In the genomic region with DNA sequence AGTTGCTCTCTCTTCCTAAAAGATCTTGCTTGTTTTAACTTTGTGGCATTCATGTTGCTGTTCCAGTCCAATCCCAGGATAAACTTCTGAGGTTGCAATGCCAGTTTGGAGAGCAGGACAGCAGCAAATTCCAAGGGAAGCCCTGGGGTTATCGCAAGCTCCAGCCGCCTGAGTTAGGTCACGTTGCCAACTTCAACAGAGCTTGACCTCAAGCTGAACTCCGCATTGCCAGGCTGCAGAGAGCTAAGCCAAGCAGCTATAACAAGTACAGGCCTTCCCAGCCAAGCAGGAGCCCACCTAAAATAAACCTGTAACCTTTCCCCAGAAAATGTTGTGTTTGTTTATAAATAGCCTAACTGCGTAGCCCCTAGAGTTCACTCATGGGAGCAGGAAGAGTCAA, we compare ENCODE assay signal across 16 cellular contexts.
A peak's percentile ranks its signal among the peaks of the same experiment; 100 is the strongest.
DNase-seq lines count a peak whose midpoint lies in the region; ATAC-seq, FAIRE-seq and TF ChIP-seq lines count a peak whose summit lies in the region.
"Had no signal": no experiment of that assay in that cellular context is flagged by ENCODE, and none has a peak within 500 bp of the region (broad histone marks: within the 10 kb centered on the region; RNA-seq: fewer than 3 reads in every experiment).

No MANE protein-coding gene starts in this region.

- H3K4me1 Mint-ChIP-seq in osteocyte (ENCODE audit: unreplicated experiment) = peaks cover 9% of the 10 kb centered on the region
- H3K4me1 Mint-ChIP-seq in CD4-positive, alpha-beta memory T cell = no peaks in the 10 kb centered on the region

- in situ Hi-C loops in ACHN (cut with HindIII; ENCODE audit: low pct_ligation_motif_present, low pct_unique_long_range_greater_than_20kb, low sequenced_read_pairs) = no loop called here

- H3K36me3 ChIP-seq in hepatocyte (replicated peaks; ENCODE audit: insufficient read depth, low read depth) (no peaks in the 10 kb centered on the region), pancreas (no peaks in the 10 kb centered on the region), PC-3 (ENCODE audit: low read depth, low read length) (no peaks in the 10 kb centered on the region)
- H3K36me3 ChIP-seq in CD4-positive, alpha-beta memory T cell (ENCODE audit: insufficient read depth, low read length) = no peaks in the 10 kb centered on the region

- H3K9me3 ChIP-seq in hepatocyte (ENCODE audit: low read depth) (no peaks in the 10 kb centered on the region), pancreas (no peaks in the 10 kb centered on the region), PC-3 (ENCODE audit: low read length) (no peaks in the 10 kb centered on the region)
- no peaks in the 10 kb centered on the region for H3K9me3 ChIP-seq in CD4-positive, alpha-beta memory T cell (ENCODE audit: control insufficient read depth in 1 of 2, low read length in 2 of 2)

- no TSS peak for BruUV-seq in PC-3 (replicated peaks; lab: Mats Ljungman, UMichigan)

- WGBS in hepatocyte (ENCODE audit: low lambda C conversion rate, missing lambda C conversion rate) = 23% methylated on average over 5 of the region's 5 CpGs
- WGBS in pancreas, 2 donors = 30 to 35% methylated on average over 5 of the region's 5 CpGs

- H3K27me3 Mint-ChIP-seq in osteocyte (ENCODE audit: unreplicated experiment) = no peaks in the 10 kb centered on the region
- H3K27me3 Mint-ChIP-seq in CD4-positive, alpha-beta memory T cell = peaks cover 3 to 8% of the 10 kb centered on the region in 2 donors

- no peak overlapping the region for H3K9ac ChIP-seq in PC-3 (ENCODE audit: low read length)

- H3K4me1 ChIP-seq in hepatocyte (ENCODE audit: insufficient read depth) (peaks cover 5% of the 10 kb centered on the region), pancreas (no peaks in the 10 kb centered on the region), PC-3 (ENCODE audit: insufficient read depth, low read length) (no peaks in the 10 kb centered on the region; the same call in 1 of the 2 replicates)
- H3K4me1 ChIP-seq in CD4-positive, alpha-beta memory T cell (ENCODE audit: insufficient read depth, low read length) = no peaks in the 10 kb centered on the region

- no peak overlapping the region for H3K27ac ChIP-seq in hepatocyte
- no peak overlapping the region for H3K27ac ChIP-seq in pancreas
- H3K27ac ChIP-seq in PC-3 (ENCODE audit: low read length) = no peak overlapping the region
- no peak overlapping the region for H3K27ac ChIP-seq in CD4-positive, alpha-beta memory T cell (ENCODE audit: low read depth, low read length)

- no peaks in the 10 kb centered on the region for H3F3A ChIP-seq in PC-3 (ENCODE audit: low read length, unreplicated experiment)

- H3K9me2 ChIP-seq in hepatocyte (replicated peaks; ENCODE audit: insufficient read depth) (no peaks in the 10 kb centered on the region), PC-3 (replicated peaks; ENCODE audit: low read length) (no peaks in the 10 kb centered on the region)

- H3K4me3 Mint-ChIP-seq in osteocyte (ENCODE audit: unreplicated experiment) = no peak overlapping the region
- no peak overlapping the region for H3K4me3 Mint-ChIP-seq in CD4-positive, alpha-beta memory T cell
- H3K4me3 Mint-ChIP-seq: activated CD4-positive, alpha-beta memory T cell treated with anti-CD3 and anti-CD28 coated beads for 36 hours had no signal

- H3K4me3 ChIP-seq in hepatocyte (no peak overlapping the region), pancreas (no peak overlapping the region), PC-3 (ENCODE audit: low read length) (no peak overlapping the region)
- no peak overlapping the region for H3K4me3 ChIP-seq in CD4-positive, alpha-beta memory T cell (ENCODE audit: low read length in 2 of 2)

- CTCF ChIA-PET in PC-3 (lab: Charles Lee) = no interaction called here
- CTCF ChIA-PET in CD4-positive, alpha-beta memory T cell (lab: Charles Lee; ENCODE audit: partially characterized antibody) = no interaction called here

- no peak for FAIRE-seq in pancreas (lab: Jason Lieb, UNC)
- FAIRE-seq: keratinocyte had no signal

- no peaks in the 10 kb centered on the region for H3K9me3 Mint-ChIP-seq in osteocyte (ENCODE audit: unreplicated experiment)
- peaks cover 0 to under 1% (median 0%) of the 10 kb centered on the region in 8 donors for H3K9me3 Mint-ChIP-seq in CD4-positive, alpha-beta memory T cell
- H3K9me3 Mint-ChIP-seq: activated CD4-positive, alpha-beta memory T cell treated with anti-CD3 and anti-CD28 coated beads for 36 hours; activated T-helper 2 cell treated with anti-CD3 and anti-CD28 coated beads, Interferon-gamma antibody, Interleukin-2, Interleukin-4, amounts not matched to agents 10 μg/mL and 5 μg/mL and 100 μg/mL, durations not matched to agents 14 hours and 24 hours and 36 hours had no signal

- no peak overlapping the region for H3K4me2 ChIP-seq in hepatocyte
- H3K4me2 ChIP-seq in PC-3 (ENCODE audit: low read length) = no peak overlapping the region

- no peak overlapping the region for H3K27ac Mint-ChIP-seq in osteocyte (ENCODE audit: unreplicated experiment)
- H3K27ac Mint-ChIP-seq in CD4-positive, alpha-beta memory T cell = no peak overlapping the region
- H3K27ac Mint-ChIP-seq: activated CD4-positive, alpha-beta memory T cell treated with anti-CD3 and anti-CD28 coated beads for 36 hours; activated T-helper 2 cell treated with anti-CD3 and anti-CD28 coated beads, Interferon-gamma antibody, Interleukin-2, Interleukin-4, amounts not matched to agents 10 μg/mL and 5 μg/mL and 100 μg/mL, durations not matched to agents 14 hours and 24 hours and 36 hours had no signal

- POLR2A ChIA-PET in PC-3 (lab: Charles Lee; ENCODE audit: unreplicated experiment) = no interaction called here
- POLR2A ChIA-PET in CD4-positive, alpha-beta memory T cell (lab: Charles Lee; ENCODE audit: partially characterized antibody) = no interaction called here

- H2AFZ ChIP-seq in hepatocyte = no peak overlapping the region
- H2AFZ ChIP-seq in PC-3 (ENCODE audit: low read length) = no peak overlapping the region

- peak; percentile 44 to 81 (median 70) for ATAC-seq in pancreas
- no peak for ATAC-seq in PC-3

- intact Hi-C loops in pancreas (cut with DNase I) (no loop called here), PC-3 (cut with micrococcal nuclease) (no loop called here)
- intact Hi-C loops in CD4-positive, alpha-beta memory T cell (cut with micrococcal nuclease) = no loop called here

- H3K79me2 ChIP-seq in hepatocyte = no peaks in the 10 kb centered on the region
- no peaks in the 10 kb centered on the region for H3K79me2 ChIP-seq in PC-3 (ENCODE audit: low read length)

- H4K20me1 ChIP-seq in hepatocyte (ENCODE audit: insufficient read depth, poor library complexity, severe bottlenecking) = no peaks in the 10 kb centered on the region
- no peaks in the 10 kb centered on the region for H4K20me1 ChIP-seq in PC-3 (ENCODE audit: low read length)

- DNase-seq in Daoy (ENCODE audit: low read depth) = peak; percentile 35
- DNase-seq in astrocyte of the hippocampus (ENCODE audit: low read depth, low spot score) = peak; percentile 76
- DNase-seq in hepatocyte (ENCODE audit: low spot score) = peak; percentile 30
- DNase-seq in pancreas = peak in 4 of 6 donors; percentile 12 to 37 (median 26)
- DNase-seq in osteocyte (ENCODE audit: extremely low spot score, unreplicated experiment) = no peak
- no peak for DNase-seq in PC-3
- DNase-seq in ACHN = no peak
- DNase-seq in CD4-positive, alpha-beta memory T cell = no peak
- DNase-seq: activated CD4-positive, alpha-beta memory T cell treated with anti-CD3 and anti-CD28 coated beads for 36 hours; DMS53; effector CD8-positive, alpha-beta T cell; NCI-H1694; SHP77; substantia nigra had no signal

- H3K27me3 ChIP-seq in hepatocyte (no peaks in the 10 kb centered on the region), pancreas (no peaks in the 10 kb centered on the region), PC-3 (ENCODE audit: low read length) (no peaks in the 10 kb centered on the region)
- H3K27me3 ChIP-seq in CD4-positive, alpha-beta memory T cell (ENCODE audit: insufficient read depth, low read length) = no peaks in the 10 kb centered on the region

- no peak for TF ChIP-seq CTCF in hepatocyte (IDR thresholded peaks at IDR 0.05; ENCODE audit: poor library complexity)
- no peak for TF ChIP-seq CTCF in pancreas (IDR thresholded peaks at IDR 0.05)
- no peak for TF ChIP-seq CTCF in osteocyte (IDR thresholded peaks at IDR 0.05)
- no peak for TF ChIP-seq CTCF in PC-3 (conservative IDR thresholded peaks at IDR 0.05; ENCODE audit: low read depth, low read length)

- no peaks in the 10 kb centered on the region for H3K36me3 Mint-ChIP-seq in osteocyte (ENCODE audit: unreplicated experiment)
- no peaks in the 10 kb centered on the region for H3K36me3 Mint-ChIP-seq in CD4-positive, alpha-beta memory T cell
- H3K36me3 Mint-ChIP-seq: activated CD4-positive, alpha-beta memory T cell treated with anti-CD3 and anti-CD28 coated beads for 36 hours had no signal

Comparison
In these comparisons a context has a peak if more than half of its experiments do, and no peak if none do; other contexts are left out.
1. DNase-seq: peak in Daoy (single experiment), astrocyte of the hippocampus (single experiment), hepatocyte (single experiment) and pancreas (4 of 6); none in osteocyte (single experiment), PC-3 (single experiment), ACHN (single experiment) and CD4-positive, alpha-beta memory T cell (0 of 5).